In the genomic region with DNA sequence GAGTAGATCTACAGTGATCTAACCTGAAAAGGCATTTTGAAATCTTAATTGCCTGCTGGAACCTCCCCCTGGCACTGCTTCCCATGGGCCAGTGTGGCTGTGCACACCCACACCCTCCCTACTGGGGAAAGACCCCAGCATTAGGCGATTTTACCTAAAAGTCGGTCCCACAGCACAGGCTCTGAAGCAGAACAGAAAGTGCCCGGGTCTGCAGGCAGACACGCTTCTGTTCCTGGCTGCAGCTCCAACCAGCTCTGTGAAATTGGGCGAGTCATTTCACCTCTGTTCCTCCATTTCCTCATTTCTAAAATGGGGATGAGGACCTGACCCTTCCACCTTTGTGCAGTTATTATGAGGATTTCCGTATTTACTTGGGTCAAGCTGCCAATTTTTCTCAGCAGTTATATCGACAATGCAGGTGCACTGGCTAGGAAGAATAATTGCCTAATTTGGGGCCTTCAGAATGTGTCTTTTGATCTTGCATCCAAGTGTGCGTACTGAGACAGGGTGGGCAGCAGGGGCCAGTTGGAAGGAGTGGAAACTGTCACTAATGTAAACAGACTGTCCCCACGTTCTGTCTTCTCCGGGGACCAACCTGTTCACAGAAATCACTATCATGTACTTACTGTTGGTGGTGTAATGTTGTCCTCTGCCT, we compare ENCODE assay signal across 7 cellular contexts. TPM values are rescaled to one million over a fixed set of nuclear protein-coding genes. Genes with fewer than 3 reads are reported as not detected.
DNase-seq lines count a peak whose midpoint lies in the region; ATAC-seq lines count a peak whose summit lies in the region.

No MANE protein-coding gene starts in this region.

- ATAC-seq in GM19043 (IDR thresholded peaks at IDR 0.05; ENCODE audit: low read depth, unreplicated experiment) (peak; percentile 30), GM21360 (IDR thresholded peaks at IDR 0.05; ENCODE audit: unreplicated experiment) (no peak), GM19328 (IDR thresholded peaks at IDR 0.05; ENCODE audit: unreplicated experiment) (no peak)

- H3K4me3 ChIP-seq in HUES48 (ENCODE audit: low read depth, low read length) = no peak overlapping the region
- H3K4me3 ChIP-seq in effector memory CD4-positive, alpha-beta T cell (ENCODE audit: insufficient read depth, low read depth, low read length, poor library complexity, severe bottlenecking) = no peak overlapping the region

- H3K27me3 ChIP-seq in HUES48 (ENCODE audit: control insufficient read depth, insufficient read depth, low read length) = no peaks in the 10 kb centered on the region
- no peaks in the 10 kb centered on the region for H3K27me3 ChIP-seq in effector memory CD4-positive, alpha-beta T cell (replicated peaks; ENCODE audit: control insufficient read depth, insufficient read depth, low read length, poor library complexity, severe bottlenecking)

- peak overlapping the region; percentile 58 for H3K27ac ChIP-seq in HUES48 (ENCODE audit: low read depth, low read length)
- peak overlapping the region; percentile 54 for H3K27ac ChIP-seq in effector memory CD4-positive, alpha-beta T cell (ENCODE audit: insufficient read depth, low read length, poor library complexity, severe bottlenecking)

- H3K9me3 ChIP-seq in HUES48 (ENCODE audit: control insufficient read depth, insufficient read depth, low read length) = no peaks in the 10 kb centered on the region
- no peaks in the 10 kb centered on the region for H3K9me3 ChIP-seq in effector memory CD4-positive, alpha-beta T cell (ENCODE audit: control insufficient read depth, low read length)

- no peaks in the 10 kb centered on the region for H3K36me3 ChIP-seq in HUES48 (ENCODE audit: control insufficient read depth, insufficient read depth, low read length)
- H3K36me3 ChIP-seq in effector memory CD4-positive, alpha-beta T cell (ENCODE audit: control insufficient read depth, insufficient read depth, low read length) = no peaks in the 10 kb centered on the region

- peaks cover 92% of the 10 kb centered on the region for H3K4me1 ChIP-seq in HUES48 (ENCODE audit: control insufficient read depth, insufficient read depth, low read length)
- peaks cover 69% of the 10 kb centered on the region for H3K4me1 ChIP-seq in effector memory CD4-positive, alpha-beta T cell (ENCODE audit: control insufficient read depth, insufficient read depth, low read length, poor library complexity, severe bottlenecking)

- no peak overlapping the region for H3K9ac ChIP-seq in HUES48 (ENCODE audit: low read depth, low read length)

- DNase-seq in effector memory CD4-positive, alpha-beta T cell = no peak
- DNase-seq in renal cortical epithelial cell (ENCODE audit: low read depth) (peak; percentile 21), NCI-H524 (lab: John Stamatoyannopoulos, UW) (no peak)

RNA-seq across cellular contexts. Expression of gene KLF3, which starts 7.1 kb away (rescaled TPM):
- total RNA-seq in renal cortical epithelial cell = 17.5 and 30.6 TPM in 2 replicates
